Comparison of ENCODE assay signal across 13 cellular contexts in the genomic region with DNA sequence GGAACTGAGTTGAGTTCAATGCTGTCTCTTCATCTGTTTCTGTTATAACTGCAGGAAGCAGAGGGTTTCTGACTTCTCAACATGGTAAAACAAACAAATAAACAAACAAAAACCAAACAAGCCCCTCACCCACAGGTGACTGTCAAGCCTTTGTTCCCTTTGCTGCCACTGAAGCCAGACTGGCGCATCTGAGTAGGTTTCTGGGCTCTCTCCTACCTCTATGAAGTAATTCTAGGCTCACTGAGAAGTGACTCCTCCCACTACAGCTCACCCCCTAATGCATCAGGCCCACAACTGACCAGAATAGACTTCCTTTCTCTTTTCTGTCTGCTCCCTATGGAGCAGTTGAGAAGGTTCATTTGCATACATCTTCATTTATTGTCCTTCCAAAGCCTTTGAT.
A peak's percentile ranks its signal among the peaks of the same experiment; 100 is the strongest.
DNase-seq lines count a peak whose midpoint lies in the region; ATAC-seq and TF ChIP-seq lines count a peak whose summit lies in the region.
"Had no signal": no experiment of that assay in that cellular context is flagged by ENCODE, and none has a peak within 500 bp of the region (broad histone marks: within the 10 kb centered on the region; RNA-seq: fewer than 3 reads in every experiment).

No MANE protein-coding gene starts in this region.

- TF ChIP-seq CTCF in DND-41 (IDR thresholded peaks at IDR 0.05; ENCODE audit: borderline replicate concordance, extremely low read depth, low read length, poor library complexity, severe bottlenecking) (peak; percentile 46), HFFc6 (IDR thresholded peaks at IDR 0.05) (no peak), cardiac fibroblast (IDR thresholded peaks at IDR 0.05; ENCODE audit: low read depth, low read length) (peak; percentile 7), Caco-2 (IDR thresholded peaks at IDR 0.05; ENCODE audit: insufficient read depth in 1 of 2, low read depth in 1 of 2, low read length in 1 of 2, severe bottlenecking in 1 of 2, unreplicated experiment in 1 of 2) (no peak), mucosa of descending colon (IDR thresholded peaks at IDR 0.05) (no peak)

- no peaks in the 10 kb centered on the region for H4K20me1 ChIP-seq in DND-41 (ENCODE audit: insufficient read depth, low read length)

- no peak overlapping the region for H3K14ac ChIP-seq in mesenchymal stem cell (ENCODE audit: low read length in 2 of 2)

- WGBS in mesenchymal stem cell: 20% methylated on average over 1 of the region's 1 CpG

- POLR2A ChIA-PET in Caco-2 (lab: Charles Lee): no interaction called here

- no peak overlapping the region for H4K8ac ChIP-seq in mesenchymal stem cell (ENCODE audit: low read length)

- peaks cover 5% of the 10 kb centered on the region for H3K27me3 Mint-ChIP-seq in HFFc6 (ENCODE audit: insufficient read depth)
- peaks cover 13% of the 10 kb centered on the region for H3K27me3 Mint-ChIP-seq in activated naive CD8-positive, alpha-beta T cell treated with anti-CD3 and anti-CD28 coated beads for 36 hours
- peaks cover 31% of the 10 kb centered on the region for H3K27me3 Mint-ChIP-seq in Caco-2 (ENCODE audit: insufficient read depth, unreplicated experiment)

- H3K4me1 Mint-ChIP-seq in HFFc6 (ENCODE audit: low read depth) (peaks cover 23% of the 10 kb centered on the region), Caco-2 (ENCODE audit: low read depth, unreplicated experiment) (no peaks in the 10 kb centered on the region)
- no peaks in the 10 kb centered on the region for H3K4me1 Mint-ChIP-seq in activated naive CD8-positive, alpha-beta T cell treated with anti-CD3 and anti-CD28 coated beads for 36 hours

- H3K23ac ChIP-seq in mesenchymal stem cell (ENCODE audit: low read length in 2 of 2): no peak overlapping the region

- H3K79me2 ChIP-seq in DND-41 (ENCODE audit: insufficient read depth, low read length): no peaks in the 10 kb centered on the region

- H3K4me3 ChIP-seq in DND-41 (ENCODE audit: low read depth in 1 of 2, low read length in 2 of 2) (no peak overlapping the region), cardiac fibroblast (replicated peaks in 1 of 2; ENCODE audit: low read depth in 2 of 2, low read length in 2 of 2) (no peak overlapping the region), mesenchymal stem cell (ENCODE audit: insufficient read depth in 1 of 2, low read depth in 1 of 2, low read length in 2 of 2) (no peak overlapping the region), Caco-2 (ENCODE audit: low read depth, low read length) (no peak overlapping the region), mucosa of descending colon (no peak overlapping the region)

- H3K9me3 Mint-ChIP-seq in HFFc6 (no peaks in the 10 kb centered on the region), Caco-2 (ENCODE audit: unreplicated experiment) (no peaks in the 10 kb centered on the region)
- no peaks in the 10 kb centered on the region for H3K9me3 Mint-ChIP-seq in activated naive CD8-positive, alpha-beta T cell treated with anti-CD3 and anti-CD28 coated beads for 36 hours

- H3K4me1 ChIP-seq in DND-41 (ENCODE audit: insufficient read depth, low read length) (peaks cover 52% of the 10 kb centered on the region), mesenchymal stem cell (ENCODE audit: control insufficient read depth, insufficient read depth, low read depth, low read length) (no peaks in the 10 kb centered on the region), Caco-2 (no peaks in the 10 kb centered on the region), mucosa of descending colon (ENCODE audit: low read depth) (no peaks in the 10 kb centered on the region)

- H3K9ac ChIP-seq in DND-41 (ENCODE audit: low read depth, low read length): no peak overlapping the region
- peak overlapping the region; percentile 36 for H3K9ac ChIP-seq in mesenchymal stem cell (ENCODE audit: low read length)

- DNase-seq in DND-41 (peak; percentile 19), HFFc6 (no peak), cardiac fibroblast (ENCODE audit: low read depth in 2 of 2) (peak; percentile 18 to 33), mesenchymal stem cell (peak; percentile 3), Caco-2 (no peak), mucosa of descending colon (no peak)
- no peak for DNase-seq in stimulated activated CD4-positive, alpha-beta T cell treated with anti-CD3 and anti-CD28 coated beads, Interleukin-2, amount 100 ng/mL, for 48 hours
- no peak for DNase-seq in activated naive CD8-positive, alpha-beta T cell treated with anti-CD3 and anti-CD28 coated beads for 36 hours
- DNase-seq: activated naive CD4-positive, alpha-beta T cell; GOT3; head of caudate nucleus; NCI-H2227 treated with DMSO at 0.1 percent for 48 hours; stimulated activated naive CD8-positive, alpha-beta T cell treated with anti-CD3 and anti-CD28 coated beads, Interleukin-15, Interleukin-2, amounts not matched to agents 100 U/mL and 50 U/mL, for 24 hours had no signal

- H2AK5ac ChIP-seq in mesenchymal stem cell (ENCODE audit: low read length, severe bottlenecking): no peak overlapping the region

- no peak overlapping the region for H4K91ac ChIP-seq in mesenchymal stem cell (ENCODE audit: low read length)

- H3K36me3 ChIP-seq in DND-41 (ENCODE audit: insufficient read depth, low read length) (no peaks in the 10 kb centered on the region), mesenchymal stem cell (ENCODE audit: control insufficient read depth in 1 of 2, insufficient read depth in 2 of 2, low read depth in 1 of 2, low read length in 2 of 2) (no peaks in the 10 kb centered on the region), Caco-2 (ENCODE audit: control insufficient read depth, insufficient read depth, low read length) (no peaks in the 10 kb centered on the region), mucosa of descending colon (ENCODE audit: low read depth) (no peaks in the 10 kb centered on the region)

- intact Hi-C loops in Caco-2 (cut with micrococcal nuclease; ENCODE audit: unreplicated experiment): no loop called here
- intact Hi-C loops in mucosa of descending colon (cut with DNase I, micrococcal nuclease): no loop called here

- no peak overlapping the region for H3K4me2 ChIP-seq in DND-41 (ENCODE audit: insufficient read depth, low read length)
- no peak overlapping the region for H3K4me2 ChIP-seq in mesenchymal stem cell (ENCODE audit: low read length, poor library complexity, severe bottlenecking)

- no peak overlapping the region for H2BK120ac ChIP-seq in mesenchymal stem cell (ENCODE audit: low read depth, low read length)

- H3K27ac ChIP-seq in DND-41 (ENCODE audit: low read length): peak overlapping the region; percentile 62
- no peak overlapping the region for H3K27ac ChIP-seq in mesenchymal stem cell (ENCODE audit: low read length, poor library complexity, severe bottlenecking)

- H3K36me3 Mint-ChIP-seq in HFFc6 (ENCODE audit: low read depth): no peaks in the 10 kb centered on the region
- H3K36me3 Mint-ChIP-seq in activated naive CD8-positive, alpha-beta T cell treated with anti-CD3 and anti-CD28 coated beads for 36 hours: no peaks in the 10 kb centered on the region
- H3K36me3 Mint-ChIP-seq in Caco-2 (ENCODE audit: insufficient read depth, unreplicated experiment): no peaks in the 10 kb centered on the region

- H2AFZ ChIP-seq in DND-41 (ENCODE audit: low read depth, low read length) (peak overlapping the region; percentile 12; the same call in 1 of the 2 replicates), mesenchymal stem cell (ENCODE audit: low read depth, low read length) (no peak overlapping the region)

- H2BK15ac ChIP-seq in mesenchymal stem cell (ENCODE audit: low read depth, poor library complexity, severe bottlenecking): no peak overlapping the region

- peak overlapping the region; percentile 74; the same call in 1 of the 2 replicates for H3K27ac Mint-ChIP-seq in HFFc6
- no peak overlapping the region for H3K27ac Mint-ChIP-seq in activated naive CD8-positive, alpha-beta T cell treated with anti-CD3 and anti-CD28 coated beads for 36 hours
- no peak overlapping the region for H3K27ac Mint-ChIP-seq in Caco-2 (ENCODE audit: unreplicated experiment)

- no TSS peak for BruUV-seq in Caco-2 (replicated peaks; lab: Mats Ljungman, UMichigan)

- ATAC-seq in DND-41 (ENCODE audit: insufficient read depth, low read depth) (no peak), mucosa of descending colon (no peak)
- ATAC-seq: stimulated activated naive CD8-positive, alpha-beta T cell treated with anti-CD3 and anti-CD28 coated beads, Interleukin-15, Interleukin-2, amounts not matched to agents 100 U/mL and 50 U/mL, for 24 hours had no signal

- H2BK12ac ChIP-seq in mesenchymal stem cell (ENCODE audit: low read length in 2 of 2): no peak overlapping the region

- H3K27me3 ChIP-seq in DND-41 (ENCODE audit: insufficient read depth, low read length, poor library complexity): no peaks in the 10 kb centered on the region
- peaks cover 0 to 14% of the 10 kb centered on the region in 2 experiments for H3K27me3 ChIP-seq in mesenchymal stem cell (ENCODE audit: control insufficient read depth in 1 of 2, insufficient read depth in 1 of 2, low read length in 2 of 2)
- H3K27me3 ChIP-seq in Caco-2 (replicated peaks; ENCODE audit: control insufficient read depth, insufficient read depth, low read length): 0 out of 2 replicates have a peak, but pooled peaks cover 3% of the 10 kb centered on the region

- H2BK5ac ChIP-seq in mesenchymal stem cell (ENCODE audit: low read depth, low read length, poor library complexity, severe bottlenecking): no peak overlapping the region

- H3K9me3 ChIP-seq in DND-41 (ENCODE audit: insufficient read depth, low read length, severe bottlenecking) (no peaks in the 10 kb centered on the region), mesenchymal stem cell (ENCODE audit: control insufficient read depth, low read length) (no peaks in the 10 kb centered on the region), Caco-2 (no peaks in the 10 kb centered on the region), mucosa of descending colon (no peaks in the 10 kb centered on the region)

- H3K4me3 Mint-ChIP-seq in HFFc6: no peak overlapping the region
- H3K4me3 Mint-ChIP-seq in activated naive CD8-positive, alpha-beta T cell treated with anti-CD3 and anti-CD28 coated beads for 36 hours: no peak overlapping the region
- no peak overlapping the region for H3K4me3 Mint-ChIP-seq in Caco-2 (ENCODE audit: unreplicated experiment)

- CTCF ChIA-PET in Caco-2 (lab: Charles Lee): no interaction called here

- H3K79me1 ChIP-seq in mesenchymal stem cell (replicated peaks; ENCODE audit: low read length, poor library complexity, severe bottlenecking): no peaks in the 10 kb centered on the region

- H3K18ac ChIP-seq in mesenchymal stem cell (ENCODE audit: low read depth in 1 of 2, low read length in 2 of 2): no peak overlapping the region

- H3K4ac ChIP-seq in mesenchymal stem cell (ENCODE audit: low read depth in 1 of 2, low read length in 2 of 2): no peak overlapping the region

Comparison
In these comparisons a context has a peak if more than half of its experiments do, and no peak if none do; other contexts are left out.
1. DNase-seq: peak in DND-41 (single experiment), cardiac fibroblast (2 of 2) and mesenchymal stem cell (single experiment); none in HFFc6 (single experiment), stimulated activated CD4-positive, alpha-beta T cell treated with anti-CD3 and anti-CD28 coated beads, Interleukin-2, amount 100 ng/mL, for 48 hours (0 of 2), activated naive CD8-positive, alpha-beta T cell treated with anti-CD3 and anti-CD28 coated beads for 36 hours (single experiment), Caco-2 (0 of 2) and mucosa of descending colon (0 of 3).
2. CTCF ChIP-seq: peak in DND-41 (single experiment) and cardiac fibroblast (single experiment); none in HFFc6 (single experiment), Caco-2 (0 of 2) and mucosa of descending colon (single experiment).